ENCODE assay signal across 8 cellular contexts in the genomic region with DNA sequence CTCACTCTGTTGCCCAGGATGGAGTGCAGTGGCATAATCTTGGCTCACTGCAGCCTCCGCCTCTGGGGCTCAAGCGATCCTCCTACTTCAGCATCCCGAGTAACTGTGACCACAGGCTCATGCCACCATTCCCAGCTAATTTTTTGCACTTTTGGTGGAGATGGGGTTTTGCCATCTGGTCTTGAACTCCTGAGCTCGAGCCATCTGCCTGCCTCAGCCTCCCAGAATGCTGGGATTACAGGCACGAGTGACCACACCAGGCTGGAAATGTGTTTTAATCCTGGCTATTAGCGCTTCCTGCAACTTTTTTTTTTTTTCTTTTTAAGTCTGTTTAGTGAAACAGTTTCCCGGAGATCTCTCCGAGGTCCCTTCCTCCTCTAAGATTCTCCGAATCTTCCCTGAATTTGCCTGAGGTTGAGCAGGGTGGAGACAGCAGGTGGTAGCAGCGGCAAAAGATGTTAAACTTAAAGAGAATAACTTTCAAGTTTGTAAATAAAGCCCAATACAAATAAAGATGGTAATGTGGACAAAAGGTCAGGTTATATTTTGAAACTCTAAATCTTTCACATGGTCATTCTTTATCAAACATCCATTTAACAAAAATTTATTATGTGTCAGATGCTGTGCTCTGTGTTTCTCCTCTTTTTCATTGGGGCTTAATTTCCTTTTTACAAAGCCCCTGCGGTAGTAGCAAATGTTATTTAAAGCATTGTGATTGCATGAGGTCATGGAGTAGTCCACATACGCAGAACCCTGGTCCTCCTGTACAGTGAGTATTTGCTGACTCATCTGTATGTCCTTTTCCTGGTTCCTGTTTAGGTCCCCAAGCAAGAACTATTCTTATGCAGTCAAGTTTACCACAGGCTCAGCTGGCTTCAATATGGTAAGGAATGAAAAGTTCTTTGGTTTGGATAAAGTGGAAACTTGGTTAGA.
A peak's percentile ranks its signal among the peaks of the same experiment; 100 is the strongest.
DNase-seq lines count a peak whose midpoint lies in the region.

No MANE protein-coding gene starts in this region.

- peak overlapping the region in 1 of 2 experiments; percentile 65 for H2BK12ac ChIP-seq in mesenchymal stem cell (ENCODE audit: low read length in 2 of 2)

- H2BK15ac ChIP-seq in mesenchymal stem cell (ENCODE audit: low read depth, poor library complexity, severe bottlenecking): peak overlapping the region; percentile 60

- H3K27me3 ChIP-seq in duodenal mucosa (ENCODE audit: control insufficient read depth in 1 of 2, insufficient read depth in 2 of 2, low read length in 2 of 2) (no peaks in the 10 kb centered on the region), mesenchymal stem cell (ENCODE audit: control insufficient read depth in 1 of 2, insufficient read depth in 1 of 2, low read length in 2 of 2) (no peaks in the 10 kb centered on the region)

- 33% methylated on average over 5 of the region's 12 CpGs for WGBS in mesenchymal stem cell

- H3K27ac Mint-ChIP-seq in activated CD4-positive, alpha-beta memory T cell treated with anti-CD3 and anti-CD28 coated beads, Interleukin-2, amount 10 ng/mL, durations not matched to agents 7 days and 5 days: no peak overlapping the region
- no peak overlapping the region for H3K27ac Mint-ChIP-seq in activated naive CD4-positive, alpha-beta T cell treated with anti-CD3 and anti-CD28 coated beads for 36 hours

- H3K36me3 Mint-ChIP-seq in activated CD4-positive, alpha-beta memory T cell treated with anti-CD3 and anti-CD28 coated beads, Interleukin-2, amount 10 ng/mL, durations not matched to agents 7 days and 5 days (ENCODE audit: low read depth): no peaks in the 10 kb centered on the region
- no peaks in the 10 kb centered on the region for H3K36me3 Mint-ChIP-seq in activated naive CD4-positive, alpha-beta T cell treated with anti-CD3 and anti-CD28 coated beads for 36 hours (ENCODE audit: low read depth)

- no peak overlapping the region for H3K4me3 ChIP-seq in duodenal mucosa (ENCODE audit: low read depth in 1 of 2, low read length in 2 of 2)
- H3K4me3 ChIP-seq in mesenchymal stem cell (ENCODE audit: insufficient read depth in 1 of 2, low read depth in 1 of 2, low read length in 2 of 2): peak overlapping the region in 1 of 2 experiments; percentile 62

- H3K27ac ChIP-seq in duodenal mucosa (ENCODE audit: low read depth, low read length): peak overlapping the region; percentile 17
- peak overlapping the region; percentile 99 for H3K27ac ChIP-seq in mesenchymal stem cell (ENCODE audit: low read length, poor library complexity, severe bottlenecking)

- DNase-seq in DMS 273 treated with DMSO at 0.1 percent for 48 hours (lab: John Stamatoyannopoulos, UW) (peak; percentile 32), NCI-H82 (lab: John Stamatoyannopoulos, UW) (peak; percentile 87), mesenchymal stem cell (peak; percentile 98), COLO829 (ENCODE audit: low spot score) (no peak), NCI-H1930 (lab: John Stamatoyannopoulos, UW) (no peak)
- no peak for DNase-seq in activated CD4-positive, alpha-beta memory T cell treated with anti-CD3 and anti-CD28 coated beads, Interleukin-2, amount 10 ng/mL, durations not matched to agents 7 days and 5 days
- DNase-seq in activated naive CD4-positive, alpha-beta T cell treated with anti-CD3 and anti-CD28 coated beads for 36 hours: no peak

- H3K18ac ChIP-seq in mesenchymal stem cell (ENCODE audit: low read depth in 1 of 2, low read length in 2 of 2): peak overlapping the region; percentile 54 to 64

- H3K4me3 Mint-ChIP-seq in activated CD4-positive, alpha-beta memory T cell treated with anti-CD3 and anti-CD28 coated beads, Interleukin-2, amount 10 ng/mL, durations not matched to agents 7 days and 5 days: no peak overlapping the region
- no peak overlapping the region for H3K4me3 Mint-ChIP-seq in activated naive CD4-positive, alpha-beta T cell treated with anti-CD3 and anti-CD28 coated beads for 36 hours

- CTCF ChIA-PET in activated CD4-positive, alpha-beta memory T cell treated with anti-CD3 and anti-CD28 coated beads, Interleukin-2, amount 10 ng/mL, durations not matched to agents 7 days and 5 days (lab: Charles Lee): no interaction called here
- CTCF ChIA-PET in activated naive CD4-positive, alpha-beta T cell treated with anti-CD3 and anti-CD28 coated beads for 36 hours (lab: Charles Lee): no interaction called here

- H2BK5ac ChIP-seq in mesenchymal stem cell (ENCODE audit: low read depth, low read length, poor library complexity, severe bottlenecking): peak overlapping the region; percentile 92

- intact Hi-C loops in activated naive CD4-positive, alpha-beta T cell treated with anti-CD3 and anti-CD28 coated beads for 36 hours (cut with micrococcal nuclease): no loop called here

- H3K79me1 ChIP-seq in mesenchymal stem cell (replicated peaks; ENCODE audit: low read length, poor library complexity, severe bottlenecking): peaks cover 14% of the 10 kb centered on the region

- H3K9me3 ChIP-seq in duodenal mucosa (ENCODE audit: control insufficient read depth in 1 of 2, low read length in 2 of 2) (no peaks in the 10 kb centered on the region), mesenchymal stem cell (ENCODE audit: control insufficient read depth, low read length) (no peaks in the 10 kb centered on the region)

- H3K4me1 ChIP-seq in duodenal mucosa (ENCODE audit: control insufficient read depth in 1 of 2, insufficient read depth in 2 of 2, low read length in 2 of 2): peaks cover 0 to 2% of the 10 kb centered on the region in 2 donors
- H3K4me1 ChIP-seq in mesenchymal stem cell (ENCODE audit: control insufficient read depth, insufficient read depth, low read depth, low read length): peaks cover 11% of the 10 kb centered on the region

- H2BK120ac ChIP-seq in mesenchymal stem cell (ENCODE audit: low read depth, low read length): no peak overlapping the region

- no peaks in the 10 kb centered on the region for H3K27me3 Mint-ChIP-seq in activated CD4-positive, alpha-beta memory T cell treated with anti-CD3 and anti-CD28 coated beads, Interleukin-2, amount 10 ng/mL, durations not matched to agents 7 days and 5 days
- no peaks in the 10 kb centered on the region for H3K27me3 Mint-ChIP-seq in activated naive CD4-positive, alpha-beta T cell treated with anti-CD3 and anti-CD28 coated beads for 36 hours (ENCODE audit: low read depth)

- H2AK5ac ChIP-seq in mesenchymal stem cell (ENCODE audit: low read length, severe bottlenecking): no peak overlapping the region

- H3K4ac ChIP-seq in mesenchymal stem cell (ENCODE audit: low read depth in 1 of 2, low read length in 2 of 2): no peak overlapping the region

- H3K36me3 ChIP-seq in duodenal mucosa (ENCODE audit: control insufficient read depth in 1 of 2, insufficient read depth in 2 of 2, low read length in 2 of 2) (peaks cover 4 to 5% of the 10 kb centered on the region in 2 donors), mesenchymal stem cell (ENCODE audit: control insufficient read depth in 1 of 2, insufficient read depth in 2 of 2, low read depth in 1 of 2, low read length in 2 of 2) (peaks cover 9 to 24% of the 10 kb centered on the region in 2 experiments)

- peak overlapping the region; percentile 69 for H4K91ac ChIP-seq in mesenchymal stem cell (ENCODE audit: low read length)

- no peak overlapping the region for H3K14ac ChIP-seq in mesenchymal stem cell (ENCODE audit: low read length in 2 of 2)

- H4K8ac ChIP-seq in mesenchymal stem cell (ENCODE audit: low read length): peak overlapping the region; percentile 51

- no peaks in the 10 kb centered on the region for H3K9me3 Mint-ChIP-seq in activated CD4-positive, alpha-beta memory T cell treated with anti-CD3 and anti-CD28 coated beads, Interleukin-2, amount 10 ng/mL, durations not matched to agents 7 days and 5 days
- H3K9me3 Mint-ChIP-seq in activated naive CD4-positive, alpha-beta T cell treated with anti-CD3 and anti-CD28 coated beads for 36 hours: no peaks in the 10 kb centered on the region

- H3K4me2 ChIP-seq in mesenchymal stem cell (ENCODE audit: low read length, poor library complexity, severe bottlenecking): peak overlapping the region; percentile 57

- no peaks in the 10 kb centered on the region for H3K4me1 Mint-ChIP-seq in activated CD4-positive, alpha-beta memory T cell treated with anti-CD3 and anti-CD28 coated beads, Interleukin-2, amount 10 ng/mL, durations not matched to agents 7 days and 5 days
- H3K4me1 Mint-ChIP-seq in activated naive CD4-positive, alpha-beta T cell treated with anti-CD3 and anti-CD28 coated beads for 36 hours (ENCODE audit: low read depth): no peaks in the 10 kb centered on the region

- no peak overlapping the region for H3K9ac ChIP-seq in duodenal mucosa (ENCODE audit: low read depth in 1 of 2, low read length in 2 of 2)
- peak overlapping the region; percentile 92 for H3K9ac ChIP-seq in mesenchymal stem cell (ENCODE audit: low read length)

- H2AFZ ChIP-seq in mesenchymal stem cell (ENCODE audit: low read depth, low read length): no peak overlapping the region

- H3K23ac ChIP-seq in mesenchymal stem cell (ENCODE audit: low read length in 2 of 2): no peak overlapping the region

- POLR2A ChIA-PET in activated CD4-positive, alpha-beta memory T cell treated with anti-CD3 and anti-CD28 coated beads, Interleukin-2, amount 10 ng/mL, durations not matched to agents 7 days and 5 days (lab: Charles Lee): no interaction called here

Comparison
In these comparisons a context has a peak if more than half of its experiments do, and no peak if none do; other contexts are left out.
1. DNase-seq: peak in DMS 273 treated with DMSO at 0.1 percent for 48 hours (single experiment), NCI-H82 (single experiment) and mesenchymal stem cell (single experiment); none in activated CD4-positive, alpha-beta memory T cell treated with anti-CD3 and anti-CD28 coated beads, Interleukin-2, amount 10 ng/mL, durations not matched to agents 7 days and 5 days (single experiment), COLO829 (single experiment), NCI-H1930 (0 of 2) and activated naive CD4-positive, alpha-beta T cell treated with anti-CD3 and anti-CD28 coated beads for 36 hours (single experiment).